ENCODE assay signal across 10 cellular contexts in genomic region chr21:33301632-33302002, GRCh38. TPM values are rescaled to one million over a fixed set of nuclear protein-coding genes. Genes with fewer than 3 reads are reported as not detected.
A peak's percentile ranks its signal among the peaks of the same experiment; 100 is the strongest.
DNase-seq lines count a peak whose midpoint lies in the region; ATAC-seq and TF ChIP-seq lines count a peak whose summit lies in the region.
"Had no signal": no experiment of that assay in that cellular context is flagged by ENCODE, and none has a peak within 500 bp of the region (broad histone marks: within the 10 kb centered on the region; RNA-seq: fewer than 3 reads in every experiment).

No MANE protein-coding gene starts in this region.

- H3K36me3 Mint-ChIP-seq in CD14-positive monocyte, result peaks cover 15 to 30% of the 10 kb centered on the region in 2 donors

- H3K27ac Mint-ChIP-seq in CD14-positive monocyte, result peak overlapping the region; percentile 94 to 99 (median 97)

- H3K4me3 ChIP-seq in Loucy (ENCODE audit: low read length, poor library complexity, severe bottlenecking) (peak overlapping the region; percentile 49), esophagus muscularis mucosa (no peak overlapping the region), gastrocnemius medialis (no peak overlapping the region)

- no peak for TF ChIP-seq POLR2A in esophagus muscularis mucosa (IDR thresholded peaks at IDR 0.05; ENCODE audit: low read depth)
- no peak for TF ChIP-seq POLR2A in gastrocnemius medialis (IDR thresholded peaks at IDR 0.05)

- peak overlapping the region; percentile 4 to 58 for H3K4me3 Mint-ChIP-seq in CD14-positive monocyte

- WGBS in esophagus muscularis mucosa, result 75% methylated on average over 2 of the region's 2 CpGs

- H3K27ac ChIP-seq in esophagus muscularis mucosa (replicated peaks in 1 of 4), result peak overlapping the region in 3 of 4 donors; percentile 23 to 59 (median 42)
- H3K27ac ChIP-seq in gastrocnemius medialis, result peak overlapping the region; percentile 20 to 64 (median 49)

- ATAC-seq in gastrocnemius medialis, result no peak
- ATAC-seq in HG02588 (IDR thresholded peaks at IDR 0.05; ENCODE audit: unreplicated experiment), result no peak
- ATAC-seq in HG02938 (IDR thresholded peaks at IDR 0.05; ENCODE audit: unreplicated experiment), result no peak

- H3K9ac ChIP-seq in Loucy (ENCODE audit: low read depth, low read length, poor library complexity, severe bottlenecking), result peak overlapping the region; percentile 71

- TF ChIP-seq CTCF in CD14-positive monocyte (IDR thresholded peaks at IDR 0.05) (no peak), Loucy (conservative IDR thresholded peaks at IDR 0.05; ENCODE audit: low read length) (no peak), esophagus muscularis mucosa (IDR thresholded peaks at IDR 0.05) (no peak), gastrocnemius medialis (IDR thresholded peaks at IDR 0.05 in 4 of 5, conservative IDR thresholded peaks at IDR 0.05 in 1 of 5) (no peak)

- H3F3A ChIP-seq in Loucy (ENCODE audit: low read depth), result peaks cover 14% of the 10 kb centered on the region

- H3K4me1 ChIP-seq in Loucy (ENCODE audit: insufficient read depth, low read length, poor library complexity, severe bottlenecking) (peaks cover 73% of the 10 kb centered on the region), esophagus muscularis mucosa (peaks cover 0 to 25% (median 19%) of the 10 kb centered on the region in 4 donors), gastrocnemius medialis (peaks cover 5 to 14% of the 10 kb centered on the region in 2 donors)

- TF ChIP-seq EP300 in esophagus muscularis mucosa (IDR thresholded peaks at IDR 0.05), result no peak

- in situ Hi-C loops in gastrocnemius medialis (cut with MboI; ENCODE audit: low sequenced_read_pairs in 4 of 4), result no loop called here

- H2AFZ ChIP-seq in Loucy (ENCODE audit: low read length), result no peak overlapping the region; the same call in 1 of the 2 replicates

- no peaks in the 10 kb centered on the region for H3K9me3 ChIP-seq in Loucy (ENCODE audit: insufficient read depth, low read depth, low read length)
- H3K9me3 ChIP-seq in esophagus muscularis mucosa, result no peaks in the 10 kb centered on the region
- H3K9me3 ChIP-seq in gastrocnemius medialis, result no peaks in the 10 kb centered on the region

- peaks cover 0 to 1% (median 0%) of the 10 kb centered on the region in 3 donors for H3K27me3 Mint-ChIP-seq in CD14-positive monocyte (ENCODE audit: low read depth in 3 of 3)

- no peaks in the 10 kb centered on the region for H4K20me1 ChIP-seq in Loucy (ENCODE audit: insufficient read depth, low read length, poor library complexity, severe bottlenecking)

- intact Hi-C loops in CD14-positive monocyte (cut with micrococcal nuclease) (loop anchor here in 1 of 2 donors (2.0 kb wide), 1 partner anchor 33 kb away; no protein-coding TSS in a partner anchor), esophagus muscularis mucosa (cut with DNase I) (no loop called here), gastrocnemius medialis (cut with DNase I; ENCODE audit: low total_unique reads) (no loop called here)

- peaks cover 80% of the 10 kb centered on the region for H3K4me1 Mint-ChIP-seq in CD14-positive monocyte

- H3K79me2 ChIP-seq in Loucy (ENCODE audit: insufficient read depth, low read length), result no peaks in the 10 kb centered on the region

- H3K9me3 Mint-ChIP-seq in CD14-positive monocyte, result peaks cover 0 to 2% (median 0%) of the 10 kb centered on the region in 7 donors

- no peaks in the 10 kb centered on the region for H3K9me2 ChIP-seq in Loucy (replicated peaks; ENCODE audit: low read depth, low read length)

- DNase-seq in CD14-positive monocyte (ENCODE audit: low spot score), result no peak
- no peak for DNase-seq in esophagus muscularis mucosa (ENCODE audit: extremely low spot score)
- no peak for DNase-seq in gastrocnemius medialis
- no peak for DNase-seq in SK-N-DZ (ENCODE audit: low spot score)
- DNase-seq in Ammon's horn (ENCODE audit: low spot score), result no peak
- DNase-seq: effector CD4-positive, alpha-beta T cell; SW 1271 had no signal

- H3K36me3 ChIP-seq in Loucy (ENCODE audit: insufficient read depth, low read length), result no peaks in the 10 kb centered on the region
- H3K36me3 ChIP-seq in esophagus muscularis mucosa, result peaks cover 0 to 12% (median 7%) of the 10 kb centered on the region in 4 donors
- H3K36me3 ChIP-seq in gastrocnemius medialis, result no peaks in the 10 kb centered on the region

- H3K27me3 ChIP-seq in Loucy (ENCODE audit: insufficient read depth, low read length, poor library complexity, severe bottlenecking), result no peaks in the 10 kb centered on the region
- no peaks in the 10 kb centered on the region for H3K27me3 ChIP-seq in esophagus muscularis mucosa
- H3K27me3 ChIP-seq in gastrocnemius medialis, result no peaks in the 10 kb centered on the region

- peak overlapping the region; percentile 75 for H3K4me2 ChIP-seq in Loucy (ENCODE audit: low read depth, low read length, poor library complexity, severe bottlenecking)

RNA-seq across cellular contexts. Expression of gene IFNAR1, which starts 23.2 kb away (rescaled TPM):
- polyA plus RNA-seq in CD14-positive monocyte, result 10 to 100 TPM; 56.2 to 95.3 TPM
- total RNA-seq in esophagus muscularis mucosa (10 to 100 TPM; 22.4 to 28.3 (median 26.4) TPM), gastrocnemius medialis (10 to 100 TPM in 2 of 4 donors, 1 to 10 TPM in 2; 8.9 to 24.3 (median 9.9) TPM)
- 2.3 and 2.8 TPM in 2 replicates for polyA plus RNA-seq in SK-N-DZ (2014; cell fraction: cytosol; rRNA removed)
- 3.0 and 6.1 TPM in 2 replicates for polyA plus RNA-seq in SK-N-DZ (2014; cell fraction: nucleus; rRNA removed)

RNA-seq across cellular contexts. Expression of gene IL10RB, which starts 35.5 kb away (rescaled TPM):
- polyA plus RNA-seq in CD14-positive monocyte, result 100 to 1,000 TPM; 212 to 225 TPM
- total RNA-seq in esophagus muscularis mucosa (10 to 100 TPM; 16.9 to 31.0 (median 20.6) TPM), gastrocnemius medialis (10 to 100 TPM; 11.4 to 17.1 (median 14.0) TPM)
- polyA plus RNA-seq in SK-N-DZ (2014; cell fraction: cytosol; rRNA removed), result 5.9 and 7.0 TPM in 2 replicates
- polyA plus RNA-seq in SK-N-DZ (2014; cell fraction: nucleus; rRNA removed), result 0.88 and 3.9 TPM in 2 replicates
